Comparison of ENCODE assay signal across 16 cellular contexts in genomic region chr6:12275084-12275483, GRCh38. TPM values are rescaled to one million over a fixed set of nuclear protein-coding genes. Genes with fewer than 3 reads are reported as not detected.
DNase-seq lines count a peak whose midpoint lies in the region; ATAC-seq and TF ChIP-seq lines count a peak whose summit lies in the region.
"Had no signal": no experiment of that assay in that cellular context is flagged by ENCODE, and none has a peak within 500 bp of the region (broad histone marks: within the 10 kb centered on the region; RNA-seq: fewer than 3 reads in every experiment).

No MANE protein-coding gene starts in this region.

- DNase-seq in A673 (ENCODE audit: low spot score) = peak; percentile 34
- peak; percentile 53 for DNase-seq in HFFc6
- DNase-seq in RKO (ENCODE audit: low spot score) = peak; percentile 21
- peak in 1 of 2 donors; percentile 66 for DNase-seq in foreskin keratinocyte
- no peak for DNase-seq in NCI-H526 (lab: John Stamatoyannopoulos, UW)
- DNase-seq in NCI-H187 (lab: John Stamatoyannopoulos, UW) = no peak
- DNase-seq in progenitor cell of endocrine pancreas (ENCODE audit: low spot score, unreplicated experiment) = no peak
- no peak for DNase-seq in stimulated activated naive CD4-positive, alpha-beta T cell (lab: John Stamatoyannopoulos, UW)
- DNase-seq: activated CD4-positive, alpha-beta T cell treated with anti-CD3 and anti-CD28 coated beads for 48 hours; endodermal cell; NCI-H1436 treated with DMSO at 0.1 percent for 48 hours; NCI-H510A treated with DMSO at 0.1 percent for 48 hours; tibial artery had no signal

- H3K36me3 Mint-ChIP-seq in HFFc6 (ENCODE audit: low read depth) (peaks cover 15% of the 10 kb centered on the region), progenitor cell of endocrine pancreas (ENCODE audit: insufficient read depth) (peaks cover 5% of the 10 kb centered on the region)

- POLR2A ChIA-PET in A673 (lab: Charles Lee; ENCODE audit: low non-redundant PET) = no interaction called here

- H3K27ac Mint-ChIP-seq in HFFc6 (peak overlapping the region; percentile 63; the same call in 1 of the 2 replicates), progenitor cell of endocrine pancreas (no peak overlapping the region)
- H3K27ac Mint-ChIP-seq: activated naive CD8-positive, alpha-beta T cell; endodermal cell; memory B cell had no signal

- no peak overlapping the region for H3K4me3 Mint-ChIP-seq in HFFc6
- no peak overlapping the region for H3K4me3 Mint-ChIP-seq in progenitor cell of endocrine pancreas (ENCODE audit: low read depth)
- H3K4me3 Mint-ChIP-seq: activated naive CD8-positive, alpha-beta T cell; endodermal cell; memory B cell had no signal

- H3K9me3 Mint-ChIP-seq in HFFc6 (peaks cover 7% of the 10 kb centered on the region), progenitor cell of endocrine pancreas (ENCODE audit: low read depth) (peaks cover 15% of the 10 kb centered on the region)

- TF ChIP-seq CTCF in A673 (conservative IDR thresholded peaks at IDR 0.05; ENCODE audit: low read depth, low read length) = no peak
- no peak for TF ChIP-seq CTCF in HFFc6 (IDR thresholded peaks at IDR 0.05)
- no peak for TF ChIP-seq CTCF in foreskin keratinocyte (conservative IDR thresholded peaks at IDR 0.05)
- TF ChIP-seq CTCF in progenitor cell of endocrine pancreas (IDR thresholded peaks at IDR 0.05; ENCODE audit: unreplicated experiment) = no peak

- CTCF ChIA-PET in A673 (lab: Charles Lee) = no interaction called here

- no peaks in the 10 kb centered on the region for H3K4me1 ChIP-seq in A673 (ENCODE audit: insufficient read depth, low read length, poor library complexity, severe bottlenecking)
- peaks cover 11% of the 10 kb centered on the region for H3K4me1 ChIP-seq in foreskin keratinocyte
- H3K4me1 ChIP-seq: tibial artery had no signal

- intact Hi-C loops in A673 (cut with micrococcal nuclease; ENCODE audit: unreplicated experiment) = no loop called here

- H3K9me3 ChIP-seq in A673 (ENCODE audit: low read depth, low read length, poor library complexity, severe bottlenecking) = peaks cover 5% of the 10 kb centered on the region

- H3K4me1 Mint-ChIP-seq in HFFc6 (ENCODE audit: low read depth) (peaks cover 48% of the 10 kb centered on the region), progenitor cell of endocrine pancreas (ENCODE audit: low read depth) (peaks cover 15% of the 10 kb centered on the region)
- H3K4me1 Mint-ChIP-seq: endodermal cell had no signal

- ATAC-seq in foreskin keratinocyte = peak; percentile 59
- ATAC-seq: sciatic nerve had no signal

- no peaks in the 10 kb centered on the region for H3K36me3 ChIP-seq in A673 (ENCODE audit: insufficient read depth, low read length, poor library complexity, severe bottlenecking)
- H3K36me3 ChIP-seq: tibial artery had no signal

- no peak overlapping the region for H3K4me3 ChIP-seq in A673 (ENCODE audit: low read depth, low read length, poor library complexity, severe bottlenecking)
- H3K4me3 ChIP-seq: tibial artery had no signal

- H3K27ac ChIP-seq in A673 (ENCODE audit: low read depth, low read length, poor library complexity, severe bottlenecking) (no peak overlapping the region), foreskin keratinocyte (no peak overlapping the region)
- H3K27ac ChIP-seq: tibial artery had no signal

- H3K27me3 ChIP-seq in A673 (replicated peaks; ENCODE audit: insufficient read depth, low read depth, low read length, poor library complexity) (peaks cover 6% of the 10 kb centered on the region), foreskin keratinocyte (no peaks in the 10 kb centered on the region)
- H3K27me3 ChIP-seq: tibial artery had no signal

- H3K27me3 Mint-ChIP-seq in HFFc6 (ENCODE audit: insufficient read depth) (no peaks in the 10 kb centered on the region), progenitor cell of endocrine pancreas (peaks cover 6% of the 10 kb centered on the region)

- BruUV-seq in A673 (replicated peaks; lab: Mats Ljungman, UMichigan) = no TSS peak

RNA-seq across cellular contexts. Expression of gene EDN1, which starts 15.1 kb away (rescaled TPM):
- total RNA-seq in A673 (2021) (not detected in 2 replicates), foreskin keratinocyte (26.5 and 39.6 TPM in 2 replicates), progenitor cell of endocrine pancreas (2.0 and 2.6 TPM in 2 replicates)
- total RNA-seq in HFFc6 (2021; fragmentation: NEBNext Ultra II Directional; extraction: Animal tissue kit (Norgen Biotek cat#: 25700)) = 1 to 10 TPM; 2.6 to 7.4 (median 3.7) TPM
- polyA plus RNA-seq in foreskin keratinocyte = 16.2 and 27.5 TPM in 2 replicates

Comparison
In these comparisons a context has a peak if more than half of its experiments do, and no peak if none do; other contexts are left out.
1. DNase-seq: peak in A673 (single experiment), HFFc6 (single experiment) and RKO (single experiment); none in NCI-H526 (0 of 2), NCI-H187 (0 of 2), progenitor cell of endocrine pancreas (single experiment) and stimulated activated naive CD4-positive, alpha-beta T cell (0 of 6).